26 cellular contexts compared by ENCODE assay signal in the genomic region with DNA sequence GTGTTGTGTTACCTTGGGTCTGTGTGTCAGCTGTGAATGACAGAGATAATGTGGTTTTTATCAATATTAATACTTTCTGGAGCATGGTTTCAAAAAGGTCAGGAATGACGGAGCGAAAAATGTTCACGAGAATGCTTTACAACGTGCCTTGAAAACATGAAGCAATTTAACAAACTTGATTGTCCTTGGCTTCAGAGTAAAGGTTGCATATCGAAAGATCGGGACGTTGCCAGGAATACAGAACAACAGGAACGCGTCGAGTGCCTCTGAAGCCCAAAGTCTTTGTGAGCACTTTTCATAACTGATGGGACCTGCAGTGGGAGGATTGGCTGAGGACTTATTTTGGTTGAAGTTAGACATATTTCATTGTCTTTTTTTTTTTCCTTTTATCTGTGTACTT.
A peak's percentile ranks its signal among the peaks of the same experiment; 100 is the strongest.
DNase-seq lines count a peak whose midpoint lies in the region; ATAC-seq and TF ChIP-seq lines count a peak whose summit lies in the region.
"Had no signal": no experiment of that assay in that cellular context is flagged by ENCODE, and none has a peak within 500 bp of the region (broad histone marks: within the 10 kb centered on the region; RNA-seq: fewer than 3 reads in every experiment).

No MANE protein-coding gene starts in this region.

- H2AFZ ChIP-seq in SK-N-SH (ENCODE audit: low read depth): no peak overlapping the region

- POLR2A ChIA-PET in SK-N-SH (lab: Yijun Ruan, JAX): no interaction called here

- peak overlapping the region; percentile 9 for H3K27ac Mint-ChIP-seq in type B pancreatic cell
- H3K27ac Mint-ChIP-seq: activated CD8-positive, alpha-beta memory T cell treated with anti-CD3 and anti-CD28 coated beads, Interleukin-2, amount 10 ng/mL, durations not matched to agents 7 days and 5 days; activated naive CD8-positive, alpha-beta T cell; HFFc6; memory B cell; stimulated activated naive B cell treated with anti-CD40 and anti-IgM and Interleukin-4, amounts not matched to agents 10 μg/mL and 1 μg/mL and 100 μg/mL, for 72 hours had no signal

- no peaks in the 10 kb centered on the region for H3K27me3 Mint-ChIP-seq in type B pancreatic cell
- H3K27me3 Mint-ChIP-seq: activated CD8-positive, alpha-beta memory T cell treated with anti-CD3 and anti-CD28 coated beads, Interleukin-2, amount 10 ng/mL, durations not matched to agents 7 days and 5 days; activated naive CD8-positive, alpha-beta T cell; memory B cell; naive thymus-derived CD8-positive, alpha-beta T cell; stimulated activated naive B cell treated with anti-CD40 and anti-IgM and Interleukin-4, amounts not matched to agents 10 μg/mL and 1 μg/mL and 100 μg/mL, for 72 hours had no signal

- no peak overlapping the region for H3K4me2 ChIP-seq in SK-N-SH

- DNase-seq in SK-N-SH (no peak), fibroblast of mammary gland (ENCODE audit: low read depth) (peak; percentile 58), right lobe of liver (peak in 1 of 3 donors; percentile 67), type B pancreatic cell (ENCODE audit: extremely low spot score, unreplicated experiment) (no peak), RPMI8226 (no peak), G401 (ENCODE audit: low spot score) (no peak), retina (no peak)
- DNase-seq: activated CD4-positive, alpha-beta T cell treated with anti-CD3 and anti-CD28 coated beads for 4 hours; activated CD8-positive, alpha-beta memory T cell treated with anti-CD3 and anti-CD28 coated beads, Interleukin-2, amount 10 ng/mL, durations not matched to agents 7 days and 5 days; brain microvascular endothelial cell; Caco-2; HFFc6; islet precursor cell; naive thymus-derived CD8-positive, alpha-beta T cell; NCI-H1105; NCI-H2081; ovary; stimulated activated CD4-positive, alpha-beta T cell treated with anti-CD3 and anti-CD28 coated beads, Interleukin-1b, Interleukin-23, amount 100 ng/mL, for 48 hours; stimulated activated naive B cell treated with anti-CD40 and anti-IgM and Interleukin-4, amounts not matched to agents 10 μg/mL and 1 μg/mL and 100 μg/mL, for 72 hours; SW 1271 had no signal

- peaks cover 20% of the 10 kb centered on the region for H3F3A ChIP-seq in SK-N-SH (replicated peaks; ENCODE audit: insufficient read depth)

- H3K4me3 Mint-ChIP-seq in type B pancreatic cell: peak overlapping the region; percentile 76
- H3K4me3 Mint-ChIP-seq: activated CD8-positive, alpha-beta memory T cell treated with anti-CD3 and anti-CD28 coated beads, Interleukin-2, amount 10 ng/mL, durations not matched to agents 7 days and 5 days; activated naive CD8-positive, alpha-beta T cell; HFFc6; memory B cell; naive thymus-derived CD8-positive, alpha-beta T cell; stimulated activated naive B cell treated with anti-CD40 and anti-IgM and Interleukin-4, amounts not matched to agents 10 μg/mL and 1 μg/mL and 100 μg/mL, for 72 hours had no signal

- H4K20me1 ChIP-seq in SK-N-SH (ENCODE audit: insufficient read depth): no peaks in the 10 kb centered on the region

- intact Hi-C loops in right lobe of liver (cut with DNase I): no loop called here

- no peak overlapping the region for H3K9ac ChIP-seq in SK-N-SH

- H3K4me1 ChIP-seq in SK-N-SH (ENCODE audit: control insufficient read depth in 1 of 2, insufficient read depth in 2 of 2, low read depth in 1 of 2, low read length in 1 of 2) (peaks cover 13 to 18% of the 10 kb centered on the region in 2 experiments), right lobe of liver (peaks cover 0 to 17% (median 2%) of the 10 kb centered on the region in 4 donors)

- no peaks in the 10 kb centered on the region for H3K9me2 ChIP-seq in SK-N-SH

- peaks cover 4% of the 10 kb centered on the region for H3K36me3 Mint-ChIP-seq in type B pancreatic cell

- no peak for TF ChIP-seq EP300 in SK-N-SH (IDR thresholded peaks at IDR 0.05; ENCODE audit: borderline replicate concordance in 1 of 2, low read depth in 1 of 2, low read length in 1 of 2)

- peak; percentile 26 for TF ChIP-seq POLR2A in right lobe of liver (IDR thresholded peaks at IDR 0.05)

- ATAC-seq in SK-N-SH treated with all-trans-retinoic acid at 6 μM for 48 hours: no peak
- peak; percentile 93 to 97 (median 95) for ATAC-seq in right lobe of liver
- ATAC-seq: activated CD8-positive, alpha-beta memory T cell treated with anti-CD3 and anti-CD28 coated beads, Interleukin-2, amount 10 ng/mL, durations not matched to agents 7 days and 5 days; naive thymus-derived CD8-positive, alpha-beta T cell; stimulated activated naive B cell treated with anti-CD40 and anti-IgM and Interleukin-4, amounts not matched to agents 10 μg/mL and 1 μg/mL and 100 μg/mL, for 72 hours had no signal

- H3K36me3 ChIP-seq in SK-N-SH (replicated peaks in 1 of 2; ENCODE audit: control insufficient read depth in 1 of 2, insufficient read depth in 2 of 2, low read length in 1 of 2) (no peaks in the 10 kb centered on the region), right lobe of liver (no peaks in the 10 kb centered on the region)
- H3K36me3 ChIP-seq: brain microvascular endothelial cell, ovary, tibial nerve had no signal

- no peaks in the 10 kb centered on the region for H3K79me2 ChIP-seq in SK-N-SH (ENCODE audit: insufficient read depth)

- no peak overlapping the region for H3K4me3 ChIP-seq in SK-N-SH (ENCODE audit: low read depth in 2 of 2, low read length in 1 of 2)
- no peak overlapping the region for H3K4me3 ChIP-seq in fibroblast of mammary gland (ENCODE audit: control insufficient read depth, low read depth, low read length)
- peak overlapping the region in 2 of 3 donors; percentile 26 to 36 for H3K4me3 ChIP-seq in right lobe of liver
- H3K4me3 ChIP-seq: coronary artery, ovary, tibial nerve had no signal

- no peak for TF ChIP-seq RAD21 in SK-N-SH (IDR thresholded peaks at IDR 0.05; ENCODE audit: low read length)

- 92% methylated on average over 10 of the region's 10 CpGs for whole genome bisulfite sequencing in SK-N-SH (ENCODE audit: low lambda C conversion rate)
- WGBS in right lobe of liver (ENCODE audit: insufficient coverage, low coverage, low lambda C conversion rate, missing lambda C conversion rate): 39% methylated on average over 10 of the region's 10 CpGs

- no peaks in the 10 kb centered on the region for H3K9me3 ChIP-seq in SK-N-SH
- no peaks in the 10 kb centered on the region for H3K9me3 ChIP-seq in right lobe of liver
- H3K9me3 ChIP-seq: Caco-2, ovary, tibial nerve had no signal

- CTCF ChIA-PET in SK-N-SH (lab: Yijun Ruan, JAX): no interaction called here

- H3K27ac ChIP-seq in SK-N-SH (ENCODE audit: low read depth in 2 of 2, low read length in 1 of 2) (peak overlapping the region; percentile 53 to 77; a peak in 2 of 4 replicates), right lobe of liver (peak overlapping the region; percentile 49 to 78 (median 76))
- H3K27ac ChIP-seq: 22Rv1, brain microvascular endothelial cell, coronary artery, ovary, tibial nerve had no signal

- H3K9me3 Mint-ChIP-seq in type B pancreatic cell: no peaks in the 10 kb centered on the region
- H3K9me3 Mint-ChIP-seq: HFFc6; memory B cell; naive thymus-derived CD8-positive, alpha-beta T cell; stimulated activated naive B cell treated with anti-CD40 and anti-IgM and Interleukin-4, amounts not matched to agents 10 μg/mL and 1 μg/mL and 100 μg/mL, for 72 hours had no signal

- H3K27me3 ChIP-seq in SK-N-SH (ENCODE audit: insufficient read depth) (no peaks in the 10 kb centered on the region), right lobe of liver (no peaks in the 10 kb centered on the region)
- H3K27me3 ChIP-seq: brain microvascular endothelial cell, ovary, tibial nerve had no signal

- in situ Hi-C loops in G401 (cut with HindIII; ENCODE audit: low sequenced_read_pairs): no loop called here

- TF ChIP-seq CTCF in SK-N-SH (IDR thresholded peaks at IDR 0.05) (no peak), fibroblast of mammary gland (conservative IDR thresholded peaks at IDR 0.05; ENCODE audit: control insufficient read depth, insufficient read depth, low read depth, low read length) (no peak), right lobe of liver (IDR thresholded peaks at IDR 0.05) (no peak), type B pancreatic cell (conservative IDR thresholded peaks at IDR 0.05) (no peak)

- peaks cover 22% of the 10 kb centered on the region for H3K4me1 Mint-ChIP-seq in type B pancreatic cell (ENCODE audit: unreplicated experiment)

TF ChIP-seq in SK-N-SH, 30 proteins besides CTCF, POLR2A, EP300 and RAD21:
- TF ChIP-seq GABPA (IDR thresholded peaks at IDR 0.05; ENCODE audit: low read depth): no peak
- TF ChIP-seq MXI1 (IDR thresholded peaks at IDR 0.05; ENCODE audit: low read depth, low read length): no peak

TF ChIP-seq in SK-N-SH treated with all-trans-retinoic acid at 6 μM for 48 hours, 23 proteins besides CTCF, POLR2A, EP300 and RAD21 (continues in another document):
- TF ChIP-seq, protein P1, sequence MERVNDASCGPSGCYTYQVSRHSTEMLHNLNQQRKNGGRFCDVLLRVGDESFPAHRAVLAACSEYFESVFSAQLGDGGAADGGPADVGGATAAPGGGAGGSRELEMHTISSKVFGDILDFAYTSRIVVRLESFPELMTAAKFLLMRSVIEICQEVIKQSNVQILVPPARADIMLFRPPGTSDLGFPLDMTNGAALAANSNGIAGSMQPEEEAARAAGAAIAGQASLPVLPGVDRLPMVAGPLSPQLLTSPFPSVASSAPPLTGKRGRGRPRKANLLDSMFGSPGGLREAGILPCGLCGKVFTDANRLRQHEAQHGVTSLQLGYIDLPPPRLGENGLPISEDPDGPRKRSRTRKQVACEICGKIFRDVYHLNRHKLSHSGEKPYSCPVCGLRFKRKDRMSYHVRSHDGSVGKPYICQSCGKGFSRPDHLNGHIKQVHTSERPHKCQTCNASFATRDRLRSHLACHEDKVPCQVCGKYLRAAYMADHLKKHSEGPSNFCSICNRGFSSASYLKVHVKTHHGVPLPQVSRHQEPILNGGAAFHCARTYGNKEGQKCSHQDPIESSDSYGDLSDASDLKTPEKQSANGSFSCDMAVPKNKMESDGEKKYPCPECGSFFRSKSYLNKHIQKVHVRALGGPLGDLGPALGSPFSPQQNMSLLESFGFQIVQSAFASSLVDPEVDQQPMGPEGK (CRISPR knock-in tag; IDR thresholded peaks at IDR 0.05; ENCODE audit: borderline replicate concordance): no peak
- TF ChIP-seq ISL1 (CRISPR knock-in tag; IDR thresholded peaks at IDR 0.05): no peak; the same call in 1 of the 2 replicates
- no peak for TF ChIP-seq OSR1 (CRISPR knock-in tag; IDR thresholded peaks at IDR 0.05)
- no peak for TF ChIP-seq ESRRG (CRISPR knock-in tag; IDR thresholded peaks at IDR 0.05)
- TF ChIP-seq, protein P2, sequence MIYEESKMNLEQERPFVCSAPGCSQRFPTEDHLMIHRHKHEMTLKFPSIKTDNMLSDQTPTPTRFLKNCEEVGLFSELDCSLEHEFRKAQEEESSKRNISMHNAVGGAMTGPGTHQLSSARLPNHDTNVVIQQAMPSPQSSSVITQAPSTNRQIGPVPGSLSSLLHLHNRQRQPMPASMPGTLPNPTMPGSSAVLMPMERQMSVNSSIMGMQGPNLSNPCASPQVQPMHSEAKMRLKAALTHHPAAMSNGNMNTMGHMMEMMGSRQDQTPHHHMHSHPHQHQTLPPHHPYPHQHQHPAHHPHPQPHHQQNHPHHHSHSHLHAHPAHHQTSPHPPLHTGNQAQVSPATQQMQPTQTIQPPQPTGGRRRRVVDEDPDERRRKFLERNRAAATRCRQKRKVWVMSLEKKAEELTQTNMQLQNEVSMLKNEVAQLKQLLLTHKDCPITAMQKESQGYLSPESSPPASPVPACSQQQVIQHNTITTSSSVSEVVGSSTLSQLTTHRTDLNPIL (CRISPR knock-in tag; IDR thresholded peaks at IDR 0.05; ENCODE audit: low read depth): no peak
- no peak for TF ChIP-seq CSDC2 (CRISPR knock-in tag; IDR thresholded peaks at IDR 0.05)
- no peak for TF ChIP-seq ZNF8 (CRISPR knock-in tag; IDR thresholded peaks at IDR 0.05)

Comparison
In these comparisons a context has a peak if more than half of its experiments do, and no peak if none do; other contexts are left out.
1. H3K4me3 ChIP-seq: peak in right lobe of liver (2 of 3); none in SK-N-SH (0 of 2) and fibroblast of mammary gland (single experiment).